ENCODE assay signal across 25 cellular contexts in the genomic region with DNA sequence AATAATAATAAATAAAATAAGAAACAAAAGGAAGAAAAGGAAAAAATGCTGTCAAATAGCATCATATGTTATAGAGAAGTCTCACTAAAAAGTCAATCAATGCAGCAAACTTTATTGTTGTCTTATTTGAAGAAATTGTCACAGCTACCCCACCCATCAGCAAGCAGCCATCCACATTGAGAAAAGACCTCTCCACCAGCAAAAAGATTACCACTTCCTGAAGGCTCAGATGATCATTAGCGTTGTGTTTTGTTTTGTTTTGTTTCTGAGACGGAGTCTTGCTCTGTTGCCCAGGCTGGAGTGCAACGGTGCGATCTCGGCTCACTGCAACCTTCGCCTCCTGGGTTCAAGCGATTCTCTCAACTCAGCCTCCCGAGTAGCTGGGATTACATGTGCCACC. TPM values are rescaled to one million over a fixed set of nuclear protein-coding genes. Genes with fewer than 3 reads are reported as not detected.
DNase-seq lines count a peak whose midpoint lies in the region; ATAC-seq lines count a peak whose summit lies in the region.
"Had no signal": no experiment of that assay in that cellular context is flagged by ENCODE, and none has a peak within 500 bp of the region (broad histone marks: within the 10 kb centered on the region; RNA-seq: fewer than 3 reads in every experiment).

No MANE protein-coding gene starts in this region.

- no peaks in the 10 kb centered on the region for H3K36me3 Mint-ChIP-seq in activated T-cell treated with anti-CD3 and anti-CD28 coated beads, Interleukin-2, amount 50 U/mL, for 72 hours (ENCODE audit: insufficient read depth in 2 of 2)
- peaks cover 5% of the 10 kb centered on the region for H3K36me3 Mint-ChIP-seq in activated T-cell treated with anti-CD3 and anti-CD28 coated beads, Interleukin-2, amount 50 U/mL, for 4 hours (ENCODE audit: insufficient read depth)
- peaks cover 2% of the 10 kb centered on the region for H3K36me3 Mint-ChIP-seq in T-helper 17 cell (ENCODE audit: low read depth)
- H3K36me3 Mint-ChIP-seq in central memory CD8-positive, alpha-beta T cell (ENCODE audit: insufficient read depth): peaks cover 15% of the 10 kb centered on the region
- peaks cover 68% of the 10 kb centered on the region for H3K36me3 Mint-ChIP-seq in stimulated activated effector memory CD8-positive, alpha-beta T cell treated with anti-CD3 and anti-CD28 coated beads, Interleukin-12 subunit alpha, Interleukin-12 subunit beta, amount 100 ng/mL, for 72 hours

- no peak for DNase-seq in activated T-cell treated with anti-CD3 and anti-CD28 coated beads, Interleukin-2, amount 50 U/mL, for 72 hours
- no peak for DNase-seq in activated T-cell treated with anti-CD3 and anti-CD28 coated beads, Interleukin-2, amount 50 U/mL, for 4 hours
- DNase-seq in T-helper 17 cell (no peak), NCI-H187 (lab: John Stamatoyannopoulos, UW) (no peak), COLO668 (lab: John Stamatoyannopoulos, UW; ENCODE audit: unreplicated experiment) (no peak)
- peak in 1 of 2 donors; percentile 26 for DNase-seq in central memory CD8-positive, alpha-beta T cell (ENCODE audit: low spot score in 2 of 2)
- no peak for DNase-seq in stimulated activated effector memory CD8-positive, alpha-beta T cell treated with anti-CD3 and anti-CD28 coated beads, Interleukin-12 subunit alpha, Interleukin-12 subunit beta, amount 100 ng/mL, for 72 hours (ENCODE audit: low spot score in 2 of 2)
- DNase-seq: activated CD8-positive, alpha-beta memory T cell treated with anti-CD3 and anti-CD28 coated beads, Interleukin-2, amount 50 U/mL, for 4 hours; activated effector memory CD4-positive, alpha-beta T cell treated with anti-CD3 and anti-CD28 coated beads, Interleukin-2, amount 50 U/mL, for 16 hours; caudate nucleus; COR-L47; DMS53; esophagus squamous epithelium; foreskin melanocyte; heart left ventricle; left ventricle myocardium inferior; mesenchymal stem cell; MM.1S; NCI-H2029 treated with DMSO at 0.1 percent for 48 hours; PC-3; small intestine; stimulated activated CD4-positive, alpha-beta T cell treated with anti-CD3 and anti-CD28 coated beads, Interleukin-1b, Interleukin-23, amount 100 ng/mL, for 48 hours; stimulated activated naive CD8-positive, alpha-beta T cell treated with anti-CD3 and anti-CD28 coated beads, Interleukin-15, Interleukin-2, amounts not matched to agents 100 U/mL and 50 U/mL, for 24 hours had no signal

- H3K27me3 Mint-ChIP-seq in activated T-cell treated with anti-CD3 and anti-CD28 coated beads, Interleukin-2, amount 50 U/mL, for 72 hours (ENCODE audit: low read depth): no peaks in the 10 kb centered on the region
- H3K27me3 Mint-ChIP-seq in activated T-cell treated with anti-CD3 and anti-CD28 coated beads, Interleukin-2, amount 50 U/mL, for 4 hours (ENCODE audit: low read depth): no peaks in the 10 kb centered on the region
- no peaks in the 10 kb centered on the region for H3K27me3 Mint-ChIP-seq in T-helper 17 cell
- no peaks in the 10 kb centered on the region for H3K27me3 Mint-ChIP-seq in central memory CD8-positive, alpha-beta T cell

- H3K9me3 Mint-ChIP-seq in activated T-cell treated with anti-CD3 and anti-CD28 coated beads, Interleukin-2, amount 50 U/mL, for 72 hours: no peaks in the 10 kb centered on the region
- H3K9me3 Mint-ChIP-seq in activated T-cell treated with anti-CD3 and anti-CD28 coated beads, Interleukin-2, amount 50 U/mL, for 4 hours: no peaks in the 10 kb centered on the region
- H3K9me3 Mint-ChIP-seq in central memory CD8-positive, alpha-beta T cell: no peaks in the 10 kb centered on the region
- H3K9me3 Mint-ChIP-seq in stimulated activated effector memory CD8-positive, alpha-beta T cell treated with anti-CD3 and anti-CD28 coated beads, Interleukin-12 subunit alpha, Interleukin-12 subunit beta, amount 100 ng/mL, for 72 hours: no peaks in the 10 kb centered on the region

- peak overlapping the region; percentile 85 for H3K27ac Mint-ChIP-seq in activated T-cell treated with anti-CD3 and anti-CD28 coated beads, Interleukin-2, amount 50 U/mL, for 72 hours
- peak overlapping the region; percentile 98 for H3K27ac Mint-ChIP-seq in T-helper 17 cell
- H3K27ac Mint-ChIP-seq in central memory CD8-positive, alpha-beta T cell (ENCODE audit: low read depth): peak overlapping the region; percentile 96
- H3K27ac Mint-ChIP-seq in stimulated activated effector memory CD8-positive, alpha-beta T cell treated with anti-CD3 and anti-CD28 coated beads, Interleukin-12 subunit alpha, Interleukin-12 subunit beta, amount 100 ng/mL, for 72 hours: peak overlapping the region; percentile 97

- no peaks in the 10 kb centered on the region for H3K9me3 ChIP-seq in T-helper 17 cell (ENCODE audit: control insufficient read depth, low read length, poor library complexity, severe bottlenecking)
- H3K9me3 ChIP-seq: esophagus squamous epithelium, heart left ventricle, left ventricle myocardium inferior, thoracic aorta had no signal

- no peak for ATAC-seq in activated T-cell treated with anti-CD3 and anti-CD28 coated beads, Interleukin-2, amount 50 U/mL, for 72 hours (replicated peaks in 1 of 2)
- no peak for ATAC-seq in activated T-cell treated with anti-CD3 and anti-CD28 coated beads, Interleukin-2, amount 50 U/mL, for 4 hours
- ATAC-seq in T-helper 17 cell (peak; percentile 29), HG03196 (IDR thresholded peaks at IDR 0.05; ENCODE audit: unreplicated experiment) (no peak)
- peak; percentile 59 for ATAC-seq in central memory CD8-positive, alpha-beta T cell (replicated peaks; ENCODE audit: extremely low read depth, poor library complexity, severe bottlenecking)
- ATAC-seq in stimulated activated effector memory CD8-positive, alpha-beta T cell treated with anti-CD3 and anti-CD28 coated beads, Interleukin-12 subunit alpha, Interleukin-12 subunit beta, amount 100 ng/mL, for 72 hours: no peak
- ATAC-seq: heart left ventricle; PC-3; stimulated activated naive CD8-positive, alpha-beta T cell treated with anti-CD3 and anti-CD28 coated beads, Interleukin-15, Interleukin-2, amounts not matched to agents 100 U/mL and 50 U/mL, for 24 hours had no signal

- H3K4me3 Mint-ChIP-seq in activated T-cell treated with anti-CD3 and anti-CD28 coated beads, Interleukin-2, amount 50 U/mL, for 72 hours: peak overlapping the region; percentile 36 to 52
- H3K4me3 Mint-ChIP-seq in activated T-cell treated with anti-CD3 and anti-CD28 coated beads, Interleukin-2, amount 50 U/mL, for 4 hours: no peak overlapping the region
- peak overlapping the region; percentile 58 for H3K4me3 Mint-ChIP-seq in T-helper 17 cell
- H3K4me3 Mint-ChIP-seq in central memory CD8-positive, alpha-beta T cell: peak overlapping the region; percentile 69
- peak overlapping the region; percentile 82 for H3K4me3 Mint-ChIP-seq in stimulated activated effector memory CD8-positive, alpha-beta T cell treated with anti-CD3 and anti-CD28 coated beads, Interleukin-12 subunit alpha, Interleukin-12 subunit beta, amount 100 ng/mL, for 72 hours

- H3K4me1 Mint-ChIP-seq in activated T-cell treated with anti-CD3 and anti-CD28 coated beads, Interleukin-2, amount 50 U/mL, for 72 hours (ENCODE audit: low read depth): peaks cover 63% of the 10 kb centered on the region
- peaks cover 63% of the 10 kb centered on the region for H3K4me1 Mint-ChIP-seq in activated T-cell treated with anti-CD3 and anti-CD28 coated beads, Interleukin-2, amount 50 U/mL, for 4 hours (ENCODE audit: low read depth)
- H3K4me1 Mint-ChIP-seq in T-helper 17 cell: peaks cover 47% of the 10 kb centered on the region
- peaks cover 51% of the 10 kb centered on the region for H3K4me1 Mint-ChIP-seq in central memory CD8-positive, alpha-beta T cell
- H3K4me1 Mint-ChIP-seq in stimulated activated effector memory CD8-positive, alpha-beta T cell treated with anti-CD3 and anti-CD28 coated beads, Interleukin-12 subunit alpha, Interleukin-12 subunit beta, amount 100 ng/mL, for 72 hours: peaks cover 80% of the 10 kb centered on the region

RNA-seq across cellular contexts. Expression of gene ATP2B4, which starts 29.0 kb away (rescaled TPM):
- total RNA-seq in activated T-cell treated with anti-CD3 and anti-CD28 coated beads, Interleukin-2, amount 50 U/mL, for 72 hours: 10 to 100 TPM; 34.1 to 65.5 TPM
- total RNA-seq in activated T-cell treated with anti-CD3 and anti-CD28 coated beads, Interleukin-2, amount 50 U/mL, for 4 hours: 10 to 100 TPM in 2 of 3 donors, 1 to 10 TPM in 1; 6.1 to 17.0 (median 12.1) TPM
- total RNA-seq in T-helper 17 cell: 10 to 100 TPM; 92.5 to 99.2 TPM

Comparison
In these comparisons a context has a peak if more than half of its experiments do, and no peak if none do; other contexts are left out.
1. ATAC-seq: peak in T-helper 17 cell (single experiment) and central memory CD8-positive, alpha-beta T cell (single experiment); none in activated T-cell treated with anti-CD3 and anti-CD28 coated beads, Interleukin-2, amount 50 U/mL, for 72 hours (0 of 2), activated T-cell treated with anti-CD3 and anti-CD28 coated beads, Interleukin-2, amount 50 U/mL, for 4 hours (0 of 2), stimulated activated effector memory CD8-positive, alpha-beta T cell treated with anti-CD3 and anti-CD28 coated beads, Interleukin-12 subunit alpha, Interleukin-12 subunit beta, amount 100 ng/mL, for 72 hours (single experiment) and HG03196 (single experiment).
2. Peak in every context shown above with its lines, with median percentiles within 50 percentile points of each other: H3K27ac Mint-ChIP-seq.